ENCODE assay signal across 21 cellular contexts in the genomic region with DNA sequence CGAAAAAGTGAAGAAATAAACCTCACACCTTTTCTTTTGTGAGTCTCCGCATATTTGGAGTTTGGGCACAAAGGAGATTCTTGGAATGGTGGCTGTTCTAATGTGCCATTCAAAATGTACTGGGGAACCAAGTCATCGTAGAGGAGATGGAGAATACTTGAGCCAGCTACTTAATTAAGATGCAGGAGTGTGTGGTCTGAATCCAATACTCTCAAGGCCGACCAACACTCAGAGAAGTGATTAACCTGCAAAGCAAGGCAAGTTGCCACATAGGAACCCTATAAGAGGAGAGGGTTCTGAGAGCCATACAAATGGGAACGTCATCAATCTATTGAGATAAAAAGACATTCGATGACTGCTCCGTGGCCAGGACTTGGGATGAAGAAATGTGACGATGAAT.
DNase-seq lines count a peak whose midpoint lies in the region; ATAC-seq and TF ChIP-seq lines count a peak whose summit lies in the region.
"Had no signal": no experiment of that assay in that cellular context is flagged by ENCODE, and none has a peak within 500 bp of the region (broad histone marks: within the 10 kb centered on the region; RNA-seq: fewer than 3 reads in every experiment).

No MANE protein-coding gene starts in this region.

- TF ChIP-seq POLR2A in right lobe of liver (IDR thresholded peaks at IDR 0.05): no peak

- H3K9me3 ChIP-seq in left lung: peaks cover 0 to 9% of the 10 kb centered on the region in 2 donors
- H3K9me3 ChIP-seq in right lobe of liver: no peaks in the 10 kb centered on the region

- peak; percentile 58 for ATAC-seq in left lung
- no peak for ATAC-seq in right lobe of liver

- H3K27ac ChIP-seq in left lung (no peak overlapping the region), right lobe of liver (no peak overlapping the region)
- H3K27ac ChIP-seq: BLaER1 had no signal

- peak; percentile 33 for DNase-seq in DMS79 (lab: John Stamatoyannopoulos, UW)
- DNase-seq in DMS79 treated with DMSO at 0.1 percent for 48 hours (lab: John Stamatoyannopoulos, UW): peak; percentile 72
- no peak for DNase-seq in left lung
- DNase-seq in NCI-H146 treated with DMSO at 0.1 percent for 48 hours (lab: John Stamatoyannopoulos, UW; ENCODE audit: unreplicated experiment): no peak
- DNase-seq in right lobe of liver: no peak
- DNase-seq in GM10266 (ENCODE audit: extremely low spot score): no peak
- DNase-seq: 8988T; ACHN; BE2C; C1 segment of cervical spinal cord; CD4-positive, alpha-beta memory T cell; CD4-positive, CD25-positive, alpha-beta regulatory T cell; CD8-positive, alpha-beta memory T cell; COR-L47; DMS 273 treated with DMSO at 0.1 percent for 48 hours; DMS153; DMS53; DND-41; EL; GDM1 had no signal

- no peaks in the 10 kb centered on the region for H3K4me1 ChIP-seq in left lung
- H3K4me1 ChIP-seq in right lobe of liver: no peaks in the 10 kb centered on the region
- H3K4me1 ChIP-seq: BE2C, BLaER1 had no signal

- H3K36me3 ChIP-seq in left lung (no peaks in the 10 kb centered on the region), right lobe of liver (no peaks in the 10 kb centered on the region)
- H3K36me3 ChIP-seq: BE2C, BLaER1 had no signal

- H3K4me3 ChIP-seq in left lung: no peak overlapping the region
- H3K4me3 ChIP-seq in right lobe of liver: no peak overlapping the region
- H3K4me3 ChIP-seq: BLaER1 had no signal

- intact Hi-C loops in left lung (cut with DNase I): no loop called here
- intact Hi-C loops in right lobe of liver (cut with DNase I): no loop called here

- H3K27me3 ChIP-seq in left lung (no peaks in the 10 kb centered on the region), right lobe of liver (no peaks in the 10 kb centered on the region)
- H3K27me3 ChIP-seq: BE2C, BLaER1 had no signal

- TF ChIP-seq CTCF in left lung (IDR thresholded peaks at IDR 0.05) (no peak), right lobe of liver (IDR thresholded peaks at IDR 0.05) (no peak), GM10266 (IDR thresholded peaks at IDR 0.05; ENCODE audit: control insufficient read depth, insufficient read depth, low read depth, missing control alignments) (no peak)

- 68% methylated on average over 8 of the region's 8 CpGs for WGBS in right lobe of liver (ENCODE audit: insufficient coverage, low coverage, low lambda C conversion rate, missing lambda C conversion rate)

Comparison
In these comparisons a context has a peak if more than half of its experiments do, and no peak if none do; other contexts are left out.
1. DNase-seq: peak in DMS79 (single experiment) and DMS79 treated with DMSO at 0.1 percent for 48 hours (single experiment); none in left lung (0 of 2), NCI-H146 treated with DMSO at 0.1 percent for 48 hours (single experiment), right lobe of liver (0 of 3) and GM10266 (single experiment).